In genomic region chr1:152880907-152881306, GRCh38 we compare ENCODE assay signal across 19 cellular contexts. TPM values are rescaled to one million over a fixed set of nuclear protein-coding genes. Genes with fewer than 3 reads are reported as not detected.
A peak's percentile ranks its signal among the peaks of the same experiment; 100 is the strongest.
DNase-seq lines count a peak whose midpoint lies in the region; ATAC-seq and TF ChIP-seq lines count a peak whose summit lies in the region.
"Had no signal": no experiment of that assay in that cellular context is flagged by ENCODE, and none has a peak within 500 bp of the region (broad histone marks: within the 10 kb centered on the region; RNA-seq: fewer than 3 reads in every experiment).

No MANE protein-coding gene starts in this region.

- no peaks in the 10 kb centered on the region for H3K9me3 Mint-ChIP-seq in stimulated activated memory B cell treated with anti-CD40 and anti-IgM and Interleukin-4, amounts not matched to agents 10 μg/mL and 1 μg/mL and 100 μg/mL, for 72 hours
- no peaks in the 10 kb centered on the region for H3K9me3 Mint-ChIP-seq in type B pancreatic cell
- H3K9me3 Mint-ChIP-seq: activated T-helper 2 cell treated with anti-CD3 and anti-CD28 coated beads, Interferon-gamma antibody, Interleukin-2, Interleukin-4, amounts not matched to agents 10 μg/mL and 5 μg/mL and 100 μg/mL, durations not matched to agents 14 hours and 24 hours and 36 hours had no signal

- H3K27me3 ChIP-seq in esophagus muscularis mucosa: no peaks in the 10 kb centered on the region

- H3K27me3 Mint-ChIP-seq in stimulated activated memory B cell treated with anti-CD40 and anti-IgM and Interleukin-4, amounts not matched to agents 10 μg/mL and 1 μg/mL and 100 μg/mL, for 72 hours: no peaks in the 10 kb centered on the region
- no peaks in the 10 kb centered on the region for H3K27me3 Mint-ChIP-seq in type B pancreatic cell

- H3K27ac Mint-ChIP-seq in stimulated activated memory B cell treated with anti-CD40 and anti-IgM and Interleukin-4, amounts not matched to agents 10 μg/mL and 1 μg/mL and 100 μg/mL, for 72 hours: no peak overlapping the region
- H3K27ac Mint-ChIP-seq in type B pancreatic cell: no peak overlapping the region
- H3K27ac Mint-ChIP-seq: activated CD8-positive, alpha-beta T cell treated with anti-CD3 and anti-CD28 coated beads, Interleukin-2, amount 10 ng/mL, durations not matched to agents 7 days and 5 days; activated T-helper 2 cell treated with anti-CD3 and anti-CD28 coated beads, Interferon-gamma antibody, Interleukin-2, Interleukin-4, amounts not matched to agents 10 μg/mL and 5 μg/mL and 100 μg/mL, durations not matched to agents 14 hours and 24 hours and 36 hours; nephron had no signal

- H3K36me3 Mint-ChIP-seq in stimulated activated memory B cell treated with anti-CD40 and anti-IgM and Interleukin-4, amounts not matched to agents 10 μg/mL and 1 μg/mL and 100 μg/mL, for 72 hours: no peaks in the 10 kb centered on the region
- no peaks in the 10 kb centered on the region for H3K36me3 Mint-ChIP-seq in type B pancreatic cell

- no peak overlapping the region for H3K27ac ChIP-seq in esophagus muscularis mucosa (replicated peaks in 1 of 4)
- H3K27ac ChIP-seq: PC-9, psoas muscle had no signal

- H3K36me3 ChIP-seq in esophagus muscularis mucosa: no peaks in the 10 kb centered on the region

- TF ChIP-seq POLR2A in esophagus muscularis mucosa (IDR thresholded peaks at IDR 0.05; ENCODE audit: low read depth): no peak

- peaks cover 0 to 24% (median 22%) of the 10 kb centered on the region in 4 donors for H3K4me1 ChIP-seq in esophagus muscularis mucosa
- H3K4me1 ChIP-seq: psoas muscle had no signal

- TF ChIP-seq CTCF in GM12875 (IDR thresholded peaks at IDR 0.05; ENCODE audit: borderline replicate concordance, insufficient read depth, low read depth, low read length): peak; percentile 25; the same call in 1 of the 2 replicates
- no peak for TF ChIP-seq CTCF in GM20000 (IDR thresholded peaks at IDR 0.05; ENCODE audit: extremely low read depth, missing control alignments)
- TF ChIP-seq CTCF in esophagus muscularis mucosa (IDR thresholded peaks at IDR 0.05): no peak
- no peak for TF ChIP-seq CTCF in type B pancreatic cell (conservative IDR thresholded peaks at IDR 0.05)

- intact Hi-C loops in esophagus muscularis mucosa (cut with DNase I): loop anchor here (5.0 kb wide), 1 partner anchor 341 kb away; no protein-coding TSS in a partner anchor

- no peak overlapping the region for H3K4me3 Mint-ChIP-seq in stimulated activated memory B cell treated with anti-CD40 and anti-IgM and Interleukin-4, amounts not matched to agents 10 μg/mL and 1 μg/mL and 100 μg/mL, for 72 hours
- H3K4me3 Mint-ChIP-seq in type B pancreatic cell: no peak overlapping the region
- H3K4me3 Mint-ChIP-seq: activated CD8-positive, alpha-beta T cell treated with anti-CD3 and anti-CD28 coated beads, Interleukin-2, amount 10 ng/mL, durations not matched to agents 7 days and 5 days; nephron had no signal

- H3K4me3 ChIP-seq in GM12875 (ENCODE audit: low read depth, low read length) (no peak overlapping the region), esophagus muscularis mucosa (no peak overlapping the region)
- H3K4me3 ChIP-seq: lung, PC-9, psoas muscle had no signal

- no peaks in the 10 kb centered on the region for H3K9me3 ChIP-seq in esophagus muscularis mucosa
- H3K9me3 ChIP-seq: psoas muscle had no signal

- peaks cover 15% of the 10 kb centered on the region for H3K4me1 Mint-ChIP-seq in stimulated activated memory B cell treated with anti-CD40 and anti-IgM and Interleukin-4, amounts not matched to agents 10 μg/mL and 1 μg/mL and 100 μg/mL, for 72 hours
- H3K4me1 Mint-ChIP-seq in type B pancreatic cell (ENCODE audit: unreplicated experiment): no peaks in the 10 kb centered on the region
- H3K4me1 Mint-ChIP-seq: nephron had no signal

- ATAC-seq in HG03342 (IDR thresholded peaks at IDR 0.05; ENCODE audit: unreplicated experiment): peak; percentile 72
- ATAC-seq in stimulated activated memory B cell treated with anti-CD40 and anti-IgM and Interleukin-4, amounts not matched to agents 10 μg/mL and 1 μg/mL and 100 μg/mL, for 72 hours: no peak
- ATAC-seq: activated CD8-positive, alpha-beta T cell treated with anti-CD3 and anti-CD28 coated beads, Interleukin-2, amount 10 ng/mL, durations not matched to agents 7 days and 5 days; psoas muscle had no signal

- peak; percentile 38 for DNase-seq in GM20000 (ENCODE audit: low spot score)
- peak; percentile 39 for DNase-seq in esophagus muscularis mucosa (ENCODE audit: extremely low spot score)
- DNase-seq in NCI-H526 treated with DMSO at 0.1 percent for 48 hours (lab: John Stamatoyannopoulos, UW): no peak
- DNase-seq in type B pancreatic cell (ENCODE audit: extremely low spot score, unreplicated experiment): no peak
- DNase-seq in DMS114 treated with DMSO at 0.1 percent for 48 hours (lab: John Stamatoyannopoulos, UW; ENCODE audit: unreplicated experiment): no peak
- DNase-seq: activated CD8-positive, alpha-beta T cell treated with anti-CD3 and anti-CD28 coated beads, Interleukin-2, amount 10 ng/mL, durations not matched to agents 7 days and 5 days; Calu3; cerebellar nuclear complex; GF-D8; NCI-H2081 treated with DMSO at 0.1 percent for 48 hours; NCI-H526; PC-9; psoas muscle had no signal

- WGBS in esophagus muscularis mucosa: 90% methylated on average over 5 of the region's 5 CpGs

- TF ChIP-seq EP300 in esophagus muscularis mucosa (IDR thresholded peaks at IDR 0.05): no peak

RNA-seq across cellular contexts. Expression of gene SMCP, which starts 2.8 kb away (rescaled TPM):
- total RNA-seq in esophagus muscularis mucosa: not detected
- total RNA-seq in type B pancreatic cell (ENCODE audit: low replicate concordance): not detected in 2 replicates
- total RNA-seq: activated CD8-positive, alpha-beta T cell treated with anti-CD3 and anti-CD28 coated beads, Interleukin-2, amount 10 ng/mL, durations not matched to agents 7 days and 5 days; activated T-helper 2 cell treated with anti-CD3 and anti-CD28 coated beads, Interferon-gamma antibody, Interleukin-2, Interleukin-4, amounts not matched to agents 10 μg/mL and 5 μg/mL and 100 μg/mL, durations not matched to agents 14 hours and 24 hours and 36 hours; Calu3; lung; PC-9; psoas muscle had no signal

RNA-seq across cellular contexts. Expression of gene LCE7A, which starts 21.1 kb away (rescaled TPM):
- total RNA-seq in esophagus muscularis mucosa (not detected), type B pancreatic cell (ENCODE audit: low replicate concordance) (not detected in 2 replicates)
- total RNA-seq: activated CD8-positive, alpha-beta T cell treated with anti-CD3 and anti-CD28 coated beads, Interleukin-2, amount 10 ng/mL, durations not matched to agents 7 days and 5 days; activated T-helper 2 cell treated with anti-CD3 and anti-CD28 coated beads, Interferon-gamma antibody, Interleukin-2, Interleukin-4, amounts not matched to agents 10 μg/mL and 5 μg/mL and 100 μg/mL, durations not matched to agents 14 hours and 24 hours and 36 hours; Calu3; lung; PC-9; psoas muscle had no signal

RNA-seq across cellular contexts. Expression of gene IVL, which starts 27.4 kb away (rescaled TPM):
- total RNA-seq in esophagus muscularis mucosa (not detected), type B pancreatic cell (ENCODE audit: low replicate concordance) (10.9 and 19.3 TPM in 2 replicates)
- total RNA-seq: activated CD8-positive, alpha-beta T cell treated with anti-CD3 and anti-CD28 coated beads, Interleukin-2, amount 10 ng/mL, durations not matched to agents 7 days and 5 days; activated T-helper 2 cell treated with anti-CD3 and anti-CD28 coated beads, Interferon-gamma antibody, Interleukin-2, Interleukin-4, amounts not matched to agents 10 μg/mL and 5 μg/mL and 100 μg/mL, durations not matched to agents 14 hours and 24 hours and 36 hours; PC-9; psoas muscle had no signal

RNA-seq across cellular contexts. Expression of gene LCE6A, which starts 38.3 kb away (rescaled TPM):
- total RNA-seq in esophagus muscularis mucosa (not detected), type B pancreatic cell (ENCODE audit: low replicate concordance) (not detected in 2 replicates)
- total RNA-seq: activated CD8-positive, alpha-beta T cell treated with anti-CD3 and anti-CD28 coated beads, Interleukin-2, amount 10 ng/mL, durations not matched to agents 7 days and 5 days; activated T-helper 2 cell treated with anti-CD3 and anti-CD28 coated beads, Interferon-gamma antibody, Interleukin-2, Interleukin-4, amounts not matched to agents 10 μg/mL and 5 μg/mL and 100 μg/mL, durations not matched to agents 14 hours and 24 hours and 36 hours; Calu3; lung; PC-9; psoas muscle had no signal

RNA-seq across cellular contexts. Expression of gene LCE1A, which starts 53.6 kb away (rescaled TPM):
- total RNA-seq in esophagus muscularis mucosa (not detected), type B pancreatic cell (ENCODE audit: low replicate concordance) (not detected in 2 replicates)
- total RNA-seq: activated CD8-positive, alpha-beta T cell treated with anti-CD3 and anti-CD28 coated beads, Interleukin-2, amount 10 ng/mL, durations not matched to agents 7 days and 5 days; activated T-helper 2 cell treated with anti-CD3 and anti-CD28 coated beads, Interferon-gamma antibody, Interleukin-2, Interleukin-4, amounts not matched to agents 10 μg/mL and 5 μg/mL and 100 μg/mL, durations not matched to agents 14 hours and 24 hours and 36 hours; Calu3; lung; PC-9; psoas muscle had no signal

Comparison
In these comparisons a context has a peak if more than half of its experiments do, and no peak if none do; other contexts are left out.
1. DNase-seq: peak in GM20000 (single experiment) and esophagus muscularis mucosa (single experiment); none in NCI-H526 treated with DMSO at 0.1 percent for 48 hours (single experiment), type B pancreatic cell (single experiment) and DMS114 treated with DMSO at 0.1 percent for 48 hours (single experiment).
2. RNA of gene IVL, which starts 27.4 kb away (total RNA-seq): 10.9 to 19.3 TPM in type B pancreatic cell; not detected in esophagus muscularis mucosa; every median in the first group is over 10 times any median in the second.